Comparison of ENCODE assay signal across 1 cellular context in the genomic region with DNA sequence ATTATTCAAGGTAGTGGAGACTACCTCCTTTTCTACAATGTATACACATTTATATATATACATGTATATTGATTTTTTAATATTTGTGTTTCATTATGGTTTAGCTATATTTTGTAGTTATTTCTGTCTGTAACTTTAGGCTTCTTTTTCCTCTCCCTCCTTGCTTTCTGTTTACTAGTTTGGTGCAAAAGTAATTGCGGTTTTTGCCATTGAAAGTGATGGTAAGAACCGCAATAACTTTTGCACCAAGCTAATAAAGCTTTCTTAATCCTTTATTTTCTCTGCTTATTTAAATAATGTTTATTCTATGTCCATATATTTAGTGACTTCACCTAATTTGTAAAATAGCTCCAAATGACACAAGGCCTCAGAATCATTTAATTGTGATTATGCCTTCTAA.
TF ChIP-seq lines count a peak whose summit lies in the region.

No MANE protein-coding gene starts in this region.

TF ChIP-seq in K562, 482 proteins besides CTCF, POLR2A, EP300 and RAD21:
- TF ChIP-seq, protein P1, sequence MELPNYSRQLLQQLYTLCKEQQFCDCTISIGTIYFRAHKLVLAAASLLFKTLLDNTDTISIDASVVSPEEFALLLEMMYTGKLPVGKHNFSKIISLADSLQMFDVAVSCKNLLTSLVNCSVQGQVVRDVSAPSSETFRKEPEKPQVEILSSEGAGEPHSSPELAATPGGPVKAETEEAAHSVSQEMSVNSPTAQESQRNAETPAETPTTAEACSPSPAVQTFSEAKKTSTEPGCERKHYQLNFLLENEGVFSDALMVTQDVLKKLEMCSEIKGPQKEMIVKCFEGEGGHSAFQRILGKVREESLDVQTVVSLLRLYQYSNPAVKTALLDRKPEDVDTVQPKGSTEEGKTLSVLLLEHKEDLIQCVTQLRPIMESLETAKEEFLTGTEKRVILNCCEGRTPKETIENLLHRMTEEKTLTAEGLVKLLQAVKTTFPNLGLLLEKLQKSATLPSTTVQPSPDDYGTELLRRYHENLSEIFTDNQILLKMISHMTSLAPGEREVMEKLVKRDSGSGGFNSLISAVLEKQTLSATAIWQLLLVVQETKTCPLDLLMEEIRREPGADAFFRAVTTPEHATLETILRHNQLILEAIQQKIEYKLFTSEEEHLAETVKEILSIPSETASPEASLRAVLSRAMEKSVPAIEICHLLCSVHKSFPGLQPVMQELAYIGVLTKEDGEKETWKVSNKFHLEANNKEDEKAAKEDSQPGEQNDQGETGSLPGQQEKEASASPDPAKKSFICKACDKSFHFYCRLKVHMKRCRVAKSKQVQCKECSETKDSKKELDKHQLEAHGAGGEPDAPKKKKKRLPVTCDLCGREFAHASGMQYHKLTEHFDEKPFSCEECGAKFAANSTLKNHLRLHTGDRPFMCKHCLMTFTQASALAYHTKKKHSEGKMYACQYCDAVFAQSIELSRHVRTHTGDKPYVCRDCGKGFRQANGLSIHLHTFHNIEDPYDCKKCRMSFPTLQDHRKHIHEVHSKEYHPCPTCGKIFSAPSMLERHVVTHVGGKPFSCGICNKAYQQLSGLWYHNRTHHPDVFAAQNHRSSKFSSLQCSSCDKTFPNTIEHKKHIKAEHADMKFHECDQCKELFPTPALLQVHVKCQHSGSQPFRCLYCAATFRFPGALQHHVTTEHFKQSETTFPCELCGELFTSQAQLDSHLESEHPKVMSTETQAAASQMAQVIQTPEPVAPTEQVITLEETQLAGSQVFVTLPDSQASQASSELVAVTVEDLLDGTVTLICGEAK (IDR thresholded peaks at IDR 0.05), result peak; percentile 70
- TF ChIP-seq, protein P1 (CRISPR knock-in tag; IDR thresholded peaks at IDR 0.05), result no peak
- no peak for TF ChIP-seq ZBED1 (IDR thresholded peaks at IDR 0.05)
TF ChIP-seq in K562: peak in this region for 1.
